22 cellular contexts compared by ENCODE assay signal in genomic region chr16:69607674-69608073, GRCh38. TPM values are rescaled to one million over a fixed set of nuclear protein-coding genes. Genes with fewer than 3 reads are reported as not detected.
DNase-seq lines count a peak whose midpoint lies in the region; ATAC-seq, FAIRE-seq and TF ChIP-seq lines count a peak whose summit lies in the region.
"Had no signal": no experiment of that assay in that cellular context is flagged by ENCODE, and none has a peak within 500 bp of the region (broad histone marks: within the 10 kb centered on the region; RNA-seq: fewer than 3 reads in every experiment).

No MANE protein-coding gene starts in this region.

- no peaks in the 10 kb centered on the region for H3K27me3 Mint-ChIP-seq in activated CD4-positive, alpha-beta T cell treated with anti-CD3 and anti-CD28 coated beads for 36 hours
- no peaks in the 10 kb centered on the region for H3K27me3 Mint-ChIP-seq in CD4-positive, alpha-beta T cell
- H3K27me3 Mint-ChIP-seq in HFFc6 (ENCODE audit: insufficient read depth) = peaks cover 6% of the 10 kb centered on the region; the same call in 1 of the 2 replicates
- H3K27me3 Mint-ChIP-seq in astrocyte (ENCODE audit: low read depth, unreplicated experiment) = no peaks in the 10 kb centered on the region

- H3K9ac ChIP-seq in astrocyte (ENCODE audit: low read length) = no peak overlapping the region

- no peak for DNase-seq in activated CD4-positive, alpha-beta T cell treated with anti-CD3 and anti-CD28 coated beads for 36 hours
- no peak for DNase-seq in activated CD4-positive, alpha-beta T cell treated with anti-CD3 and anti-CD28 coated beads, Interleukin-2, amount 50 U/mL, for 4 hours
- no peak for DNase-seq in CD4-positive, alpha-beta T cell
- DNase-seq in HFFc6 = no peak
- DNase-seq in astrocyte (ENCODE audit: low read depth) = no peak
- no peak for DNase-seq in foreskin keratinocyte
- DNase-seq in heart left ventricle = no peak
- DNase-seq: activated effector memory CD4-positive, alpha-beta T cell treated with anti-CD3 and anti-CD28 coated beads, Interleukin-2, amount 50 U/mL, for 16 hours; BE2C; Caco-2; effector memory CD4-positive, alpha-beta T cell; NCI-H1436 treated with DMSO at 0.1 percent for 48 hours; SHP77; stimulated activated CD4-positive, alpha-beta T cell treated with anti-CD3 and anti-CD28 coated beads, Interleukin-4, amount 100 ng/mL, for 1 hour had no signal

- no peaks in the 10 kb centered on the region for H3K9me3 Mint-ChIP-seq in activated CD4-positive, alpha-beta T cell treated with anti-CD3 and anti-CD28 coated beads for 36 hours (ENCODE audit: low read depth)
- no peaks in the 10 kb centered on the region for H3K9me3 Mint-ChIP-seq in CD4-positive, alpha-beta T cell
- no peaks in the 10 kb centered on the region for H3K9me3 Mint-ChIP-seq in HFFc6
- H3K9me3 Mint-ChIP-seq in astrocyte (ENCODE audit: unreplicated experiment) = no peaks in the 10 kb centered on the region

- peaks cover 55% of the 10 kb centered on the region for H3K4me1 Mint-ChIP-seq in activated CD4-positive, alpha-beta T cell treated with anti-CD3 and anti-CD28 coated beads for 36 hours
- peaks cover 43% of the 10 kb centered on the region for H3K4me1 Mint-ChIP-seq in CD4-positive, alpha-beta T cell (ENCODE audit: low read depth)
- H3K4me1 Mint-ChIP-seq in HFFc6 (ENCODE audit: low read depth) (peaks cover 45% of the 10 kb centered on the region), astrocyte (ENCODE audit: low read depth, unreplicated experiment) (peaks cover 12% of the 10 kb centered on the region)

- H3K27me3 ChIP-seq in CD4-positive, alpha-beta T cell (ENCODE audit: control insufficient read depth, insufficient read depth, low read length) = no peaks in the 10 kb centered on the region
- H3K27me3 ChIP-seq in astrocyte (ENCODE audit: insufficient read depth, low read length) (no peaks in the 10 kb centered on the region), foreskin keratinocyte (no peaks in the 10 kb centered on the region), heart left ventricle (no peaks in the 10 kb centered on the region)
- H3K27me3 ChIP-seq: BE2C, esophagus muscularis mucosa, gastroesophageal sphincter had no signal

- no peak overlapping the region for H3K27ac ChIP-seq in CD4-positive, alpha-beta T cell (ENCODE audit: low read depth, low read length)
- no peak overlapping the region for H3K27ac ChIP-seq in astrocyte (ENCODE audit: low read depth, low read length)
- no peak overlapping the region for H3K27ac ChIP-seq in foreskin keratinocyte
- H3K27ac ChIP-seq in heart left ventricle = no peak overlapping the region
- H3K27ac ChIP-seq: esophagus muscularis mucosa, gastroesophageal sphincter had no signal

- H3K9me3 ChIP-seq in CD4-positive, alpha-beta T cell (ENCODE audit: control insufficient read depth, low read length) = no peaks in the 10 kb centered on the region
- H3K9me3 ChIP-seq in astrocyte (ENCODE audit: insufficient read depth, low read depth, low read length) (no peaks in the 10 kb centered on the region), heart left ventricle (no peaks in the 10 kb centered on the region)
- H3K9me3 ChIP-seq: BE2C, Caco-2, esophagus muscularis mucosa, gastroesophageal sphincter had no signal

- H3K4me3 Mint-ChIP-seq in activated CD4-positive, alpha-beta T cell treated with anti-CD3 and anti-CD28 coated beads for 36 hours = peak overlapping the region; percentile 48
- no peak overlapping the region for H3K4me3 Mint-ChIP-seq in CD4-positive, alpha-beta T cell
- H3K4me3 Mint-ChIP-seq in HFFc6 (no peak overlapping the region), astrocyte (ENCODE audit: unreplicated experiment) (no peak overlapping the region)

- H2AFZ ChIP-seq in astrocyte (ENCODE audit: low read depth, low read length) = no peak overlapping the region

- H3K4me2 ChIP-seq in astrocyte (ENCODE audit: low read length) = no peak overlapping the region
- H3K4me2 ChIP-seq: smooth muscle cell had no signal

- H3K36me3 ChIP-seq in astrocyte (ENCODE audit: insufficient read depth, low read length) (no peaks in the 10 kb centered on the region), heart left ventricle (peaks cover 0 to 5% (median 0%) of the 10 kb centered on the region in 9 donors)
- H3K36me3 ChIP-seq: BE2C had no signal

- no peak overlapping the region for H3K4me3 ChIP-seq in astrocyte (ENCODE audit: insufficient read depth, low read depth, low read length)
- H3K4me3 ChIP-seq in heart left ventricle = no peak overlapping the region
- H3K4me3 ChIP-seq: esophagus muscularis mucosa, gastroesophageal sphincter, lung, smooth muscle cell had no signal

- no peak for FAIRE-seq in astrocyte (lab: Jason Lieb, UNC)
- FAIRE-seq: A204.1, H1, keratinocyte had no signal

- peaks cover 22% of the 10 kb centered on the region for H3K36me3 Mint-ChIP-seq in activated CD4-positive, alpha-beta T cell treated with anti-CD3 and anti-CD28 coated beads for 36 hours (ENCODE audit: low read depth)
- peaks cover 5% of the 10 kb centered on the region for H3K36me3 Mint-ChIP-seq in CD4-positive, alpha-beta T cell (ENCODE audit: low read depth)
- peaks cover 20% of the 10 kb centered on the region for H3K36me3 Mint-ChIP-seq in HFFc6 (ENCODE audit: low read depth)
- H3K36me3 Mint-ChIP-seq in astrocyte (ENCODE audit: low read depth, unreplicated experiment) = peaks cover 9% of the 10 kb centered on the region

- H3K27ac Mint-ChIP-seq in activated CD4-positive, alpha-beta T cell treated with anti-CD3 and anti-CD28 coated beads for 36 hours = peak overlapping the region; percentile 94
- peak overlapping the region; percentile 22 for H3K27ac Mint-ChIP-seq in CD4-positive, alpha-beta T cell
- H3K27ac Mint-ChIP-seq in HFFc6 (peak overlapping the region; percentile 17; the same call in 1 of the 2 replicates), astrocyte (ENCODE audit: unreplicated experiment) (peak overlapping the region; percentile 10)

- H4K20me1 ChIP-seq in astrocyte (ENCODE audit: insufficient read depth, low read length) = peaks cover 81% of the 10 kb centered on the region

- H3K4me1 ChIP-seq in astrocyte (ENCODE audit: insufficient read depth, low read length) (no peaks in the 10 kb centered on the region), foreskin keratinocyte (peaks cover 27% of the 10 kb centered on the region), heart left ventricle (peaks cover 0 to 31% (median 20%) of the 10 kb centered on the region in 12 donors)

- CTCF ChIA-PET in activated CD4-positive, alpha-beta T cell treated with anti-CD3 and anti-CD28 coated beads for 36 hours (lab: Charles Lee) = interaction anchor here (0.7 kb wide), 1 partner anchor 292 kb away, joined by 3 read pairs; no protein-coding TSS in a partner anchor
- CTCF ChIA-PET in CD4-positive, alpha-beta T cell (lab: Charles Lee) = no interaction called here

- no peak for TF ChIP-seq CTCF in CD4-positive, alpha-beta T cell (IDR thresholded peaks at IDR 0.05)
- TF ChIP-seq CTCF in HFFc6 (IDR thresholded peaks at IDR 0.05) (no peak), astrocyte (IDR thresholded peaks at IDR 0.05; ENCODE audit: insufficient read depth, low read depth, low read length) (no peak), foreskin keratinocyte (conservative IDR thresholded peaks at IDR 0.05) (no peak), heart left ventricle (IDR thresholded peaks at IDR 0.05) (no peak)

- TF ChIP-seq POLR2A in heart left ventricle (IDR thresholded peaks at IDR 0.05) = no peak

- ATAC-seq in activated CD4-positive, alpha-beta T cell treated with anti-CD3 and anti-CD28 coated beads for 36 hours = peak; percentile 75
- no peak for ATAC-seq in CD4-positive, alpha-beta T cell (ENCODE audit: poor library complexity)
- no peak for ATAC-seq in foreskin keratinocyte
- ATAC-seq in heart left ventricle = no peak
- ATAC-seq in HG02798 (IDR thresholded peaks at IDR 0.05; ENCODE audit: poor library complexity, unreplicated experiment) = no peak
- ATAC-seq: gastroesophageal sphincter had no signal

- POLR2A ChIA-PET in activated CD4-positive, alpha-beta T cell treated with anti-CD3 and anti-CD28 coated beads for 36 hours (lab: Charles Lee) = no interaction called here
- POLR2A ChIA-PET in CD4-positive, alpha-beta T cell (lab: Charles Lee) = no interaction called here

- intact Hi-C loops in activated CD4-positive, alpha-beta T cell treated with anti-CD3 and anti-CD28 coated beads for 36 hours (cut with DNase I, micrococcal nuclease) = loop anchor here (1.0 to 5.0 kb wide), 2 partner anchors 40 kb away; partner anchors contain the start of gene NFAT5 (in 1 of the 2)
- intact Hi-C loops in CD4-positive, alpha-beta T cell (cut with DNase I, micrococcal nuclease) = loop anchor here in 1 of 2 experiments (10.0 kb wide), 1 partner anchor 73 kb away; no protein-coding TSS in a partner anchor
- intact Hi-C loops in heart left ventricle (cut with DNase I) = no loop called here

- H3K79me2 ChIP-seq in astrocyte (ENCODE audit: insufficient read depth, low read length) = peaks cover 95% of the 10 kb centered on the region

RNA-seq across cellular contexts. Expression of gene NFAT5, which starts 41.9 kb away (rescaled TPM):
- total RNA-seq in activated CD4-positive, alpha-beta T cell treated with anti-CD3 and anti-CD28 coated beads for 36 hours = 10 to 100 TPM; 29.6 to 37.9 TPM
- 10 to 100 TPM; 19.5 to 21.2 TPM for total RNA-seq in CD4-positive, alpha-beta T cell
- total RNA-seq in HFFc6 (2021; fragmentation: NEBNext Ultra II Directional; extraction: Animal tissue kit (Norgen Biotek cat#: 25700)) = 100 to 1,000 TPM in 1 of 6 experiments, 10 to 100 TPM in 5; 52.0 to 114 (median 63.7) TPM
- total RNA-seq in astrocyte = 79.1 and 96.2 TPM in 2 replicates
- 25.4 and 25.5 TPM in 2 replicates for total RNA-seq in foreskin keratinocyte
- polyA plus RNA-seq in foreskin keratinocyte = 1.2 and 1.3 TPM in 2 replicates
- 10 to 100 TPM; 13.6 to 30.5 (median 23.9) TPM for total RNA-seq in heart left ventricle
- polyA plus RNA-seq in heart left ventricle = 1 to 10 TPM; 4.9 to 5.8 TPM

Comparison
In these comparisons a context has a peak if more than half of its experiments do, and no peak if none do; other contexts are left out.
1. H3K27ac Mint-ChIP-seq: peak in every context shown above with its lines; median percentile 94 in activated CD4-positive, alpha-beta T cell treated with anti-CD3 and anti-CD28 coated beads for 36 hours; 22 in CD4-positive, alpha-beta T cell; 17 in HFFc6; 10 in astrocyte.
2. intact Hi-C loops: an anchor here in activated CD4-positive, alpha-beta T cell treated with anti-CD3 and anti-CD28 coated beads for 36 hours (1.0 to 5.0 kb wide); none called in heart left ventricle.